ENCODE assay signal across 8 cellular contexts in genomic region chr17:81238815-81239713, GRCh38. TPM values are rescaled to one million over a fixed set of nuclear protein-coding genes. Genes with fewer than 3 reads are reported as not detected.
DNase-seq lines count a peak whose midpoint lies in the region; ATAC-seq and TF ChIP-seq lines count a peak whose summit lies in the region.

Gene NDUFAF8 (plus strand): TSS chr17:81239318. CDS start chr17:81239364, 46 bp downstream.
A gene with protein sequence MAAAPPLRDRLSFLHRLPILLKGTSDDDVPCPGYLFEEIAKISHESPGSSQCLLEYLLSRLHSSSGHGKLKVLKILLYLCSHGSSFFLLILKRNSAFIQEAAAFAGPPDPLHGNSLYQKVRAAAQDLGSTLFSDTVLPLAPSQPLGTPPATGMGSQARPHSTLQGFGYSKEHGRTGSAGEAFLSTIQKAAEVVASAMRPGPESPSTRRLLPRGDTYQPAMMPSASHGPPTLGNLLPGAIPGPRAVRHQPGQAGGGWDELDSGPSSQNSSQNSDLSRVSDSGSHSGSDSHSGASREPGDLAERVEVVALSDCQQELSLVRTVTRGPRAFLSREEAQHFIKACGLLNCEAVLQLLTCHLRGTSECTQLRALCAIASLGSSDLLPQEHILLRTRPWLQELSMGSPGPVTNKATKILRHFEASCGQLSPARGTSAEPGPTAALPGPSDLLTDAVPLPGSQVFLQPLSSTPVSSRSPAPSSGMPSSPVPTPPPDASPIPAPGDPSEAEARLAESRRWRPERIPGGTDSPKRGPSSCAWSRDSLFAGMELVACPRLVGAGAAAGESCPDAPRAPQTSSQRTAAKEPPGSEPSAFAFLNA (minus strand): TSS chr17:81239055. CDS start chr17:81239033, 22 bp downstream.

- peaks cover 0 to 6% of the 10 kb centered on the region in 2 donors for H3K36me3 ChIP-seq in mucosa of rectum (ENCODE audit: control insufficient read depth in 2 of 2, insufficient read depth in 2 of 2, low read length in 2 of 2)

- H3K27ac Mint-ChIP-seq in activated T-cell treated with anti-CD3 and anti-CD28 coated beads, Interleukin-2, amount 50 U/mL, for 24 hours = peak within 1 kb of the TSS; percentile 97

- H3K9me3 Mint-ChIP-seq in activated T-cell treated with anti-CD3 and anti-CD28 coated beads, Interleukin-2, amount 50 U/mL, for 24 hours = no peaks in the 10 kb centered on the region

- peak within 1 kb of the TSS; percentile 70 to 77 for H3K9ac ChIP-seq in mucosa of rectum (ENCODE audit: low read depth in 1 of 2, low read length in 2 of 2)

- peak; percentile 76 for TF ChIP-seq POLR2A in erythroblast (IDR thresholded peaks at IDR 0.05; ENCODE audit: low read length)

- H3K4me3 ChIP-seq in mucosa of rectum (ENCODE audit: low read length in 2 of 2) = peak within 1 kb of the TSS; percentile 87 to 89

- peak; percentile 84 for ATAC-seq in GM21717 (IDR thresholded peaks at IDR 0.05; ENCODE audit: unreplicated experiment)

- no peaks in the 10 kb centered on the region for H3K27me3 Mint-ChIP-seq in activated T-cell treated with anti-CD3 and anti-CD28 coated beads, Interleukin-2, amount 50 U/mL, for 24 hours

- DNase-seq in DMS153 treated with DMSO at 0.1 percent for 48 hours (lab: John Stamatoyannopoulos, UW; ENCODE audit: unreplicated experiment) = peak; percentile 98
- peak; percentile 99 for DNase-seq in KBM-7
- peak; percentile 94 for DNase-seq in activated T-cell treated with anti-CD3 and anti-CD28 coated beads, Interleukin-2, amount 50 U/mL, for 24 hours
- DNase-seq in erythroblast (lab: John Stamatoyannopoulos, UW) = peak; percentile 99
- DNase-seq in stimulated activated CD8-positive, alpha-beta memory T cell treated with anti-CD3 and anti-CD28 coated beads, Interleukin-4, amount 100 ng/mL, for 48 hours = peak; percentile 93

- H3K27me3 ChIP-seq in mucosa of rectum (ENCODE audit: control insufficient read depth in 2 of 2, insufficient read depth in 2 of 2, low read length in 2 of 2) = no peaks in the 10 kb centered on the region

- H3K27ac ChIP-seq in mucosa of rectum (ENCODE audit: low read depth in 2 of 2, low read length in 2 of 2) = peak within 1 kb of the TSS; percentile 61 to 68

- in situ Hi-C loops in KBM-7 (cut with MboI; ENCODE audit: low pct_unique_long_range_greater_than_20kb, low sequenced_read_pairs) = no loop called here

- H3K4me3 Mint-ChIP-seq in activated T-cell treated with anti-CD3 and anti-CD28 coated beads, Interleukin-2, amount 50 U/mL, for 24 hours = peak within 1 kb of the TSS; percentile 97

- peaks cover 38% of the 10 kb centered on the region for H3K4me1 Mint-ChIP-seq in activated T-cell treated with anti-CD3 and anti-CD28 coated beads, Interleukin-2, amount 50 U/mL, for 24 hours (ENCODE audit: low read depth)

- H3K36me3 Mint-ChIP-seq in activated T-cell treated with anti-CD3 and anti-CD28 coated beads, Interleukin-2, amount 50 U/mL, for 24 hours (ENCODE audit: low read depth) = peaks cover 45% of the 10 kb centered on the region

- peaks cover 15 to 16% of the 10 kb centered on the region in 2 donors for H3K4me1 ChIP-seq in mucosa of rectum (ENCODE audit: control insufficient read depth in 2 of 2, insufficient read depth in 2 of 2, low read length in 2 of 2)

- H3K9me3 ChIP-seq in mucosa of rectum (ENCODE audit: control insufficient read depth in 2 of 2, low read length in 2 of 2) = no peaks in the 10 kb centered on the region

TF ChIP-seq in PFSK-1, 5 proteins besides CTCF, POLR2A, EP300 and RAD21:
- TF ChIP-seq TAF1 (IDR thresholded peaks at IDR 0.05; ENCODE audit: borderline replicate concordance, insufficient read depth, low read length) (peak; percentile 82; the same call in 1 of the 2 replicates), FOXP2 (optimal IDR thresholded peaks at IDR 0.05; ENCODE audit: borderline replicate concordance, extremely low read depth, extremely low read length, insufficient read depth) (peak; percentile 59), POLR2AphosphoS5 (IDR thresholded peaks at IDR 0.05; ENCODE audit: low read depth, low read length) (peak; percentile 72), SIN3A (IDR thresholded peaks at IDR 0.05; ENCODE audit: borderline replicate concordance, insufficient read depth, low read length) (peak; percentile 38; the same call in 1 of the 2 replicates), REST (IDR thresholded peaks at IDR 0.05; ENCODE audit: insufficient read depth in 1 of 2, low read depth in 2 of 2, low read length in 2 of 2) (no peak)
TF ChIP-seq in PFSK-1: peak in this region for 4.

RNA-seq across cellular contexts. Expression of gene NDUFAF8, which starts in this region (rescaled TPM):
- polyA plus RNA-seq in PFSK-1 (2012; ENCODE audit: insufficient read length, low read depth) = 109 TPM

RNA-seq across cellular contexts. Expression of the second gene that starts in this region (rescaled TPM):
- polyA plus RNA-seq in PFSK-1 (2012; ENCODE audit: insufficient read length, low read depth) = 48.5 TPM

Comparison
In these comparisons a context has a peak if more than half of its experiments do, and no peak if none do; other contexts are left out.
1. Peak in every context shown above with its lines: DNase-seq, ATAC-seq, H3K4me3 ChIP-seq and H3K27ac ChIP-seq.